In the genomic region with DNA sequence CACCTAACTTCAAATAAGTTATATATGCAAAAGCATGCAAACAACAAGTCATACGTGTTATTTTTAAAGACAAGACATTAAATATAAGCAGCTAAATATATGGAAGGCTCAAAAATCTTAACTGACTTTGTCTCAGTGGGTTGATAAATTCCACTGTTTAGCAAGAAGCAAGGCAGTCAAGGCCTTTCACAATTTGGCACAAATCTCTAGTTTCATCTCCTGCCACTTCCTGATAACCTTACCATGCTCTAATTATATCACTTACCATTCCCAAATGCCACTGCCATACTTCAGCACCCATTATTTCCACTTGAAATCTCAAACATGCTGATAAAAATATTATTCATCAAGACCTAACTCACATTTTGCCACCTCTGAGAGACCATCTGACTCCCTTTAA, we compare ENCODE assay signal across 1 cellular context.
TF ChIP-seq lines count a peak whose summit lies in the region.

No MANE protein-coding gene starts in this region.

TF ChIP-seq in HepG2, 621 proteins besides CTCF, POLR2A, EP300 and RAD21:
- TF ChIP-seq PRMT3 (CRISPR knock-in tag; IDR thresholded peaks at IDR 0.05; ENCODE audit: borderline replicate concordance, low read depth) (no peak), SRSF4 (IDR thresholded peaks at IDR 0.05; ENCODE audit: low read depth, low read length, poor library complexity, severe bottlenecking) (no peak), SALL2 (CRISPR knock-in tag; IDR thresholded peaks at IDR 0.05) (no peak), ZNF207 (IDR thresholded peaks at IDR 0.05; ENCODE audit: borderline replicate concordance) (no peak), IKZF4 (CRISPR knock-in tag; IDR thresholded peaks at IDR 0.05; ENCODE audit: borderline replicate concordance, low read depth, not compliant biosample characterization) (no peak), TCF7L2 (IDR thresholded peaks at IDR 0.05; ENCODE audit: low read depth, low read length) (no peak), ZSCAN9 (CRISPR knock-in tag; IDR thresholded peaks at IDR 0.05; ENCODE audit: borderline replicate concordance) (no peak), ZNF629 (CRISPR knock-in tag; conservative IDR thresholded peaks at IDR 0.05) (no peak), MLLT10 (CRISPR knock-in tag; IDR thresholded peaks at IDR 0.05) (no peak), ZBTB20 (CRISPR knock-in tag; IDR thresholded peaks at IDR 0.05; ENCODE audit: borderline replicate concordance, low read depth) (no peak), STAT5B (CRISPR knock-in tag; IDR thresholded peaks at IDR 0.05) (no peak)
- TF ChIP-seq, protein P1, sequence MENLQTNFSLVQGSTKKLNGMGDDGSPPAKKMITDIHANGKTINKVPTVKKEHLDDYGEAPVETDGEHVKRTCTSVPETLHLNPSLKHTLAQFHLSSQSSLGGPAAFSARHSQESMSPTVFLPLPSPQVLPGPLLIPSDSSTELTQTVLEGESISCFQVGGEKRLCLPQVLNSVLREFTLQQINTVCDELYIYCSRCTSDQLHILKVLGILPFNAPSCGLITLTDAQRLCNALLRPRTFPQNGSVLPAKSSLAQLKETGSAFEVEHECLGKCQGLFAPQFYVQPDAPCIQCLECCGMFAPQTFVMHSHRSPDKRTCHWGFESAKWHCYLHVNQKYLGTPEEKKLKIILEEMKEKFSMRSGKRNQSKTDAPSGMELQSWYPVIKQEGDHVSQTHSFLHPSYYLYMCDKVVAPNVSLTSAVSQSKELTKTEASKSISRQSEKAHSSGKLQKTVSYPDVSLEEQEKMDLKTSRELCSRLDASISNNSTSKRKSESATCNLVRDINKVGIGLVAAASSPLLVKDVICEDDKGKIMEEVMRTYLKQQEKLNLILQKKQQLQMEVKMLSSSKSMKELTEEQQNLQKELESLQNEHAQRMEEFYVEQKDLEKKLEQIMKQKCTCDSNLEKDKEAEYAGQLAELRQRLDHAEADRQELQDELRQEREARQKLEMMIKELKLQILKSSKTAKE (CRISPR knock-in tag; IDR thresholded peaks at IDR 0.05; ENCODE audit: borderline replicate concordance) = no peak
- TF ChIP-seq, protein P2, sequence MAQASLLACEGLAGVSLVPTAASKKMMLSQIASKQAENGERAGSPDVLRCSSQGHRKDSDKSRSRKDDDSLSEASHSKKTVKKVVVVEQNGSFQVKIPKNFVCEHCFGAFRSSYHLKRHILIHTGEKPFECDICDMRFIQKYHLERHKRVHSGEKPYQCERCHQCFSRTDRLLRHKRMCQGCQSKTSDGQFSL (CRISPR knock-in tag; IDR thresholded peaks at IDR 0.05) = no peak
- TF ChIP-seq, protein P3, sequence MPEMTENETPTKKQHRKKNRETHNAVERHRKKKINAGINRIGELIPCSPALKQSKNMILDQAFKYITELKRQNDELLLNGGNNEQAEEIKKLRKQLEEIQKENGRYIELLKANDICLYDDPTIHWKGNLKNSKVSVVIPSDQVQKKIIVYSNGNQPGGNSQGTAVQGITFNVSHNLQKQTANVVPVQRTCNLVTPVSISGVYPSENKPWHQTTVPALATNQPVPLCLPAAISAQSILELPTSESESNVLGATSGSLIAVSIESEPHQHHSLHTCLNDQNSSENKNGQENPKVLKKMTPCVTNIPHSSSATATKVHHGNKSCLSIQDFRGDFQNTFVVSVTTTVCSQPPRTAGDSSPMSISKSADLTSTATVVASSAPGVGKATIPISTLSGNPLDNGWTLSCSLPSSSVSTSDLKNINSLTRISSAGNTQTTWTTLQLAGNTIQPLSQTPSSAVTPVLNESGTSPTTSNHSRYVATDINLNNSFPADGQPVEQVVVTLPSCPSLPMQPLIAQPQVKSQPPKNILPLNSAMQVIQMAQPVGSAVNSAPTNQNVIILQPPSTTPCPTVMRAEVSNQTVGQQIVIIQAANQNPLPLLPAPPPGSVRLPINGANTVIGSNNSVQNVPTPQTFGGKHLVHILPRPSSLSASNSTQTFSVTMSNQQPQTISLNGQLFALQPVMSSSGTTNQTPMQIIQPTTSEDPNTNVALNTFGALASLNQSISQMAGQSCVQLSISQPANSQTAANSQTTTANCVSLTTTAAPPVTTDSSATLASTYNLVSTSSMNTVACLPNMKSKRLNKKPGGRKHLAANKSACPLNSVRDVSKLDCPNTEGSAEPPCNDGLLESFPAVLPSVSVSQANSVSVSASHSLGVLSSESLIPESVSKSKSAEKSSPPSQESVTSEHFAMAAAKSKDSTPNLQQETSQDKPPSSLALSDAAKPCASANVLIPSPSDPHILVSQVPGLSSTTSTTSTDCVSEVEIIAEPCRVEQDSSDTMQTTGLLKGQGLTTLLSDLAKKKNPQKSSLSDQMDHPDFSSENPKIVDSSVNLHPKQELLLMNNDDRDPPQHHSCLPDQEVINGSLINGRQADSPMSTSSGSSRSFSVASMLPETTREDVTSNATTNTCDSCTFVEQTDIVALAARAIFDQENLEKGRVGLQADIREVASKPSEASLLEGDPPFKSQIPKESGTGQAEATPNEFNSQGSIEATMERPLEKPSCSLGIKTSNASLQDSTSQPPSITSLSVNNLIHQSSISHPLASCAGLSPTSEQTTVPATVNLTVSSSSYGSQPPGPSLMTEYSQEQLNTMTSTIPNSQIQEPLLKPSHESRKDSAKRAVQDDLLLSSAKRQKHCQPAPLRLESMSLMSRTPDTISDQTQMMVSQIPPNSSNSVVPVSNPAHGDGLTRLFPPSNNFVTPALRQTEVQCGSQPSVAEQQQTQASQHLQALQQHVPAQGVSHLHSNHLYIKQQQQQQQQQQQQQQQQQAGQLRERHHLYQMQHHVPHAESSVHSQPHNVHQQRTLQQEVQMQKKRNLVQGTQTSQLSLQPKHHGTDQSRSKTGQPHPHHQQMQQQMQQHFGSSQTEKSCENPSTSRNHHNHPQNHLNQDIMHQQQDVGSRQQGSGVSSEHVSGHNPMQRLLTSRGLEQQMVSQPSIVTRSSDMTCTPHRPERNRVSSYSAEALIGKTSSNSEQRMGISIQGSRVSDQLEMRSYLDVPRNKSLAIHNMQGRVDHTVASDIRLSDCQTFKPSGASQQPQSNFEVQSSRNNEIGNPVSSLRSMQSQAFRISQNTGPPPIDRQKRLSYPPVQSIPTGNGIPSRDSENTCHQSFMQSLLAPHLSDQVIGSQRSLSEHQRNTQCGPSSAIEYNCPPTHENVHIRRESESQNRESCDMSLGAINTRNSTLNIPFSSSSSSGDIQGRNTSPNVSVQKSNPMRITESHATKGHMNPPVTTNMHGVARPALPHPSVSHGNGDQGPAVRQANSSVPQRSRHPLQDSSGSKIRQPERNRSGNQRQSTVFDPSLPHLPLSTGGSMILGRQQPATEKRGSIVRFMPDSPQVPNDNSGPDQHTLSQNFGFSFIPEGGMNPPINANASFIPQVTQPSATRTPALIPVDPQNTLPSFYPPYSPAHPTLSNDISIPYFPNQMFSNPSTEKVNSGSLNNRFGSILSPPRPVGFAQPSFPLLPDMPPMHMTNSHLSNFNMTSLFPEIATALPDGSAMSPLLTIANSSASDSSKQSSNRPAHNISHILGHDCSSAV (CRISPR knock-in tag; IDR thresholded peaks at IDR 0.05; ENCODE audit: borderline replicate concordance) = no peak
TF ChIP-seq in HepG2: peak in this region for 0.
